Comparison of ENCODE assay signal across 8 cellular contexts in the genomic region with DNA sequence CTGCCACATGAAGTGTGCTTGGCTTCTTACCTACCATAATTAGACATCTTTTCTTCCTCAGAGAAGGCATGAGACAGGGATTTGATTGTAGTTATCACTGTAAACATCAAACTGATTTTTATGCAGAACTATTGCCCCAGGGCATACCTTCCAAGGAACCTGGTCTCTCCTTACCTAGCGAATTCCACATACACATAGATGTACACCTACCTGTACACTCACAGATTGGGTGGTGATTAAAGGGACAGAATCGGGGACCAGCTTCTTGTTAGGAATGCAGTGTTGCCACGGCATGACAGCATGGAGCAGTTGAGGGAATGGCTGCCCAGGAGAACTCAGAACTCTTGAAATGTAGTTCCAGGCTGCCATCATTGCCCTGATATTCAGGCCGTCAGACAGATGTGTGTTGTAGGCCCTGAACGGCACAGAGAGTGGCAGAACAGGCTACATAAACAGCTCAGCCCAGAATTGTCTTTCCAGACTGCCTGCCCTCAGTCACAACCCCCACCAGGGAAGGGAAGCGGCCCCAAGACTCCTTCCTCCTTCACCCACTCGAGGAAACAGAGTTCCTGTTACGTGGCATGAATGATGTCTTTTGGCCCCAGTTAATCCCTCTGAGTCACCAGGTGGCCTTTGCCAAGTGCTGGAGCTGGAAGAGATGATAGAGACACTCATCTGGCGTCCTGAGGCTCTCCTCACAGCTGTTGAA. TPM values are rescaled to one million over a fixed set of nuclear protein-coding genes. Genes with fewer than 3 reads are reported as not detected.
DNase-seq lines count a peak whose midpoint lies in the region; ATAC-seq and TF ChIP-seq lines count a peak whose summit lies in the region.

No MANE protein-coding gene starts in this region.

- H3K4me1 ChIP-seq in SJSA1 (replicated peaks) (peaks cover 59% of the 10 kb centered on the region), foreskin keratinocyte (peaks cover 28% of the 10 kb centered on the region)

- H3K4me3 ChIP-seq in SJSA1 = no peak overlapping the region

- H3K4me1 Mint-ChIP-seq in stimulated activated naive CD8-positive, alpha-beta T cell treated with anti-CD3 and anti-CD28 coated beads, Interleukin-15, amount 100 ng/mL, for 72 hours = peaks cover 7% of the 10 kb centered on the region

- TF ChIP-seq CTCF in foreskin keratinocyte (conservative IDR thresholded peaks at IDR 0.05) = no peak

- no peaks in the 10 kb centered on the region for H3K9me3 ChIP-seq in SJSA1 (replicated peaks)

- H3K27ac ChIP-seq in SJSA1 = peak overlapping the region; percentile 99
- H3K27ac ChIP-seq in foreskin keratinocyte = peak overlapping the region; percentile 21

- ATAC-seq in foreskin keratinocyte (peak; percentile 55), HG03521 (IDR thresholded peaks at IDR 0.05; ENCODE audit: unreplicated experiment) (no peak)
- no peak for ATAC-seq in stimulated activated naive CD8-positive, alpha-beta T cell treated with anti-CD3 and anti-CD28 coated beads, Interleukin-15, amount 100 ng/mL, for 72 hours

- H3K36me3 ChIP-seq in SJSA1 = peaks cover 22% of the 10 kb centered on the region

- no peak overlapping the region for H3K4me3 Mint-ChIP-seq in stimulated activated naive CD8-positive, alpha-beta T cell treated with anti-CD3 and anti-CD28 coated beads, Interleukin-15, amount 100 ng/mL, for 72 hours

- no peak overlapping the region for H3K27ac Mint-ChIP-seq in stimulated activated naive CD8-positive, alpha-beta T cell treated with anti-CD3 and anti-CD28 coated beads, Interleukin-15, amount 100 ng/mL, for 72 hours

- H3K9me3 Mint-ChIP-seq in stimulated activated naive CD8-positive, alpha-beta T cell treated with anti-CD3 and anti-CD28 coated beads, Interleukin-15, amount 100 ng/mL, for 72 hours = no peaks in the 10 kb centered on the region

- DNase-seq in GF-D8 (lab: John Stamatoyannopoulos, UW) = peak; percentile 24
- DNase-seq in SJSA1 (ENCODE audit: low read depth in 1 of 2, low spot score in 2 of 2) = peak; percentile 91 to 93
- DNase-seq in foreskin keratinocyte = peak; percentile 77 to 90
- peak; percentile 79 for DNase-seq in pons (ENCODE audit: low spot score)
- DNase-seq in stimulated activated naive CD8-positive, alpha-beta T cell treated with anti-CD3 and anti-CD28 coated beads, Interleukin-15, amount 100 ng/mL, for 72 hours = no peak
- DNase-seq in T-helper 9 cell = no peak
- DNase-seq in NCI-H526 treated with DMSO at 0.1 percent for 48 hours (lab: John Stamatoyannopoulos, UW) = no peak

- H3K27me3 ChIP-seq in SJSA1 (replicated peaks) (no peaks in the 10 kb centered on the region), foreskin keratinocyte (no peaks in the 10 kb centered on the region)

- H3K27me3 Mint-ChIP-seq in stimulated activated naive CD8-positive, alpha-beta T cell treated with anti-CD3 and anti-CD28 coated beads, Interleukin-15, amount 100 ng/mL, for 72 hours = peaks cover 19% of the 10 kb centered on the region

RNA-seq across cellular contexts. Expression of gene NAGLU, which starts 17.8 kb away (rescaled TPM):
- total RNA-seq in SJSA1 (2014; rRNA removed; shearing (Covaris generic)) = 16.2 and 26.8 TPM in 2 replicates
- total RNA-seq in foreskin keratinocyte = 13.9 and 14.2 TPM in 2 replicates
- polyA plus RNA-seq in foreskin keratinocyte = 16.5 and 18.3 TPM in 2 replicates

RNA-seq across cellular contexts. Expression of gene HSD17B1, which starts 34.5 kb away (rescaled TPM):
- total RNA-seq in SJSA1 (2014; rRNA removed; shearing (Covaris generic)) = 0.13 and 1.5 TPM in 2 replicates
- 6.4 and 6.5 TPM in 2 replicates for total RNA-seq in foreskin keratinocyte
- polyA plus RNA-seq in foreskin keratinocyte = 9.6 and 10.7 TPM in 2 replicates

RNA-seq across cellular contexts. Expression of gene COASY, which starts 43.7 kb away (rescaled TPM):
- 10.2 and 15.4 TPM in 2 replicates for total RNA-seq in SJSA1 (2014; rRNA removed; shearing (Covaris generic))
- 69.9 and 80.9 TPM in 2 replicates for total RNA-seq in foreskin keratinocyte
- polyA plus RNA-seq in foreskin keratinocyte = 89.2 and 98.4 TPM in 2 replicates

RNA-seq across cellular contexts. Expression of gene MLX, which starts 48.7 kb away (rescaled TPM):
- 20.1 and 35.0 TPM in 2 replicates for total RNA-seq in SJSA1 (2014; rRNA removed; shearing (Covaris generic))
- 34.8 and 41.2 TPM in 2 replicates for total RNA-seq in foreskin keratinocyte
- 44.8 and 51.6 TPM in 2 replicates for polyA plus RNA-seq in foreskin keratinocyte

RNA-seq across cellular contexts. Expression of gene PSMC3IP, which starts 59.3 kb away (rescaled TPM):
- total RNA-seq in SJSA1 (2014; rRNA removed; shearing (Covaris generic)) = 18.4 and 22.3 TPM in 2 replicates
- total RNA-seq in foreskin keratinocyte = 14.8 and 20.6 TPM in 2 replicates
- 17.0 and 23.6 TPM in 2 replicates for polyA plus RNA-seq in foreskin keratinocyte

Comparison
In these comparisons a context has a peak if more than half of its experiments do, and no peak if none do; other contexts are left out.
1. DNase-seq: peak in GF-D8 (single experiment), SJSA1 (2 of 2), foreskin keratinocyte (2 of 2) and pons (single experiment); none in stimulated activated naive CD8-positive, alpha-beta T cell treated with anti-CD3 and anti-CD28 coated beads, Interleukin-15, amount 100 ng/mL, for 72 hours (0 of 2), T-helper 9 cell (single experiment) and NCI-H526 treated with DMSO at 0.1 percent for 48 hours (single experiment).